ENCODE assay signal across 23 cellular contexts in the genomic region with DNA sequence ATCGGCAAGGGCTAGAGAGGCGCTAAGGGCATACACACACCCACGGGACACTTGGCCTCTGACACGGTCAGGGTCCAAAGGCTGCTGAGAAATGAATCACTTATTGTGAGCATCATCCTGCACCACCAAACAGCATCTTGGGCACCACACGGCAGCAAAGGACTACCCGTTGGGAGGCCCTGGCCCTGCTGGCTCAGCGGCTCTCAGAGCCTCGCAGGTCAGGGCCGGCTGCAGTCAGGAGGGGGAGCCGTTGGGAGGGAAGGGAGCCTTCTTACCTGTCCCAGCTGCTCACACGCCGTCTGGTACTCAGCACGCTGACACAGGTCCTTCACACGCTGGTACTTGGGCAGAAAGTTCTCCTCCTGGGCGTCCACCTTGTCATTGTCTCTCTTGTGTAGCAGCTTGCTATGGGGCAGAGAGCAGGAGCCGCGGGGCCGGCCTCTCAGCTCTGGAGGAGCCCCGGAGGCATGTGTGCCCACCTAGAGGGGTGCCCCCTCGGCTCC.
DNase-seq lines count a peak whose midpoint lies in the region; ATAC-seq, FAIRE-seq and TF ChIP-seq lines count a peak whose summit lies in the region.
"Had no signal": no experiment of that assay in that cellular context is flagged by ENCODE, and none has a peak within 500 bp of the region (broad histone marks: within the 10 kb centered on the region; RNA-seq: fewer than 3 reads in every experiment).

No MANE protein-coding gene starts in this region.

- H3K9me3 ChIP-seq in H1 (ENCODE audit: insufficient read depth in 2 of 2, low read depth in 1 of 2, low read length in 1 of 2) (no peaks in the 10 kb centered on the region), small intestine (ENCODE audit: control insufficient read depth, low read depth) (no peaks in the 10 kb centered on the region), adrenal gland (replicated peaks in 1 of 3) (no peaks in the 10 kb centered on the region)
- H3K9me3 ChIP-seq: transverse colon had no signal

- no peaks in the 10 kb centered on the region for H3K27me3 ChIP-seq in H1 (replicated peaks in 1 of 4; ENCODE audit: control insufficient read depth in 3 of 4, extremely low read depth in 1 of 4, insufficient read depth in 3 of 4, low read length in 3 of 4)
- H3K27me3 ChIP-seq in small intestine (ENCODE audit: control insufficient read depth in 2 of 2, insufficient read depth in 2 of 2, low read length in 2 of 2) = no peaks in the 10 kb centered on the region
- no peaks in the 10 kb centered on the region for H3K27me3 ChIP-seq in adrenal gland
- H3K27me3 ChIP-seq: transverse colon had no signal

- no peak overlapping the region for H4K8ac ChIP-seq in H1 (ENCODE audit: extremely low read depth, insufficient read depth, low read length)

- H3K27ac ChIP-seq in H1 (ENCODE audit: low read depth, low read length) = no peak overlapping the region
- no peak overlapping the region for H3K27ac ChIP-seq in small intestine (ENCODE audit: low read depth in 1 of 2, low read length in 1 of 2)
- no peak overlapping the region for H3K27ac ChIP-seq in adrenal gland
- H3K27ac ChIP-seq: epithelial cell of prostate, transverse colon had no signal

- TF ChIP-seq POLR2A in H1 (IDR thresholded peaks at IDR 0.05; ENCODE audit: control extremely low read depth in 1 of 2, low read depth in 2 of 2, low read length in 2 of 2) (no peak), adrenal gland (IDR thresholded peaks at IDR 0.05) (no peak)

- 0 out of 2 replicates have a peak overlapping the region, but pooled peaks have one; percentile 60 for H2BK12ac ChIP-seq in H1 (ENCODE audit: low read depth, low read length)

- FAIRE-seq in H1 (lab: Jason Lieb, UNC) (no peak), small intestine (lab: Jason Lieb, UNC) (no peak)
- FAIRE-seq: H54 had no signal

- no peaks in the 10 kb centered on the region for H3K79me1 ChIP-seq in H1 (ENCODE audit: low read depth, low read length)

- H3K4me2 ChIP-seq in H1 (ENCODE audit: insufficient read depth in 1 of 2, low read depth in 2 of 2, low read length in 2 of 2) = no peak overlapping the region

- TF ChIP-seq CTCF in H1 (IDR thresholded peaks at IDR 0.05; ENCODE audit: control extremely low read depth in 1 of 3, insufficient read depth in 1 of 3, low read depth in 1 of 3, low read length in 3 of 3) (peak; percentile 51 to 71 (median 65)), adrenal gland (IDR thresholded peaks at IDR 0.05) (no peak)

- CTCF ChIA-PET in H1 (lab: Charles Lee; ENCODE audit: partially characterized antibody) = interaction anchor here (0.6 to 9.7 kb wide), 21 partner anchors 12 to 948 kb away, joined by 3 to 92 read pairs (median 5); no protein-coding TSS in a partner anchor

- H3K14ac ChIP-seq in H1 (ENCODE audit: insufficient read length) = no peak overlapping the region

- no peaks in the 10 kb centered on the region for H3K79me2 ChIP-seq in H1 (ENCODE audit: control insufficient read depth in 1 of 2, insufficient read depth in 2 of 2, low read length in 2 of 2)

- peak; percentile 58 to 61 for TF ChIP-seq RAD21 in H1 (IDR thresholded peaks at IDR 0.05 in 1 of 2, conservative IDR thresholded peaks at IDR 0.05 in 1 of 2; ENCODE audit: low read depth in 2 of 2, low read length in 2 of 2)

- no peak overlapping the region for H3K9ac ChIP-seq in H1 (replicated peaks in 1 of 4; ENCODE audit: extremely low read depth in 1 of 4, low read depth in 3 of 4, low read length in 3 of 4)

- no peak overlapping the region for H4K91ac ChIP-seq in H1 (replicated peaks; ENCODE audit: insufficient read length, low read length)

- H4K5ac ChIP-seq in H1 (ENCODE audit: insufficient read length, low read depth, low read length) = no peak overlapping the region

- H3K23ac ChIP-seq in H1 (ENCODE audit: insufficient read length) = no peak overlapping the region

- DNase-seq in NCI-H510A (lab: John Stamatoyannopoulos, UW) (peak; percentile 12), NCI-H510A treated with DMSO at 0.1 percent for 48 hours (lab: John Stamatoyannopoulos, UW) (no peak), HuH-7.5 (ENCODE audit: low spot score) (peak; percentile 78), H1 (ENCODE audit: low read depth in 1 of 2, low spot score in 2 of 2) (peak in 1 of 2 experiments; percentile 70), small intestine (peak; percentile 47), adrenal gland (no peak)
- DNase-seq in effector CD4-positive, alpha-beta T cell = no peak
- DNase-seq: activated CD4-positive, alpha-beta T cell treated with anti-CD3 and anti-CD28 coated beads, Interleukin-2, amount 50 U/mL, for 1 hour; activated naive CD8-positive, alpha-beta T cell treated with anti-CD3 and anti-CD28 coated beads, Interleukin-2, amount 10 ng/mL, durations not matched to agents 7 days and 5 days; AML-193; CD8-positive, alpha-beta T cell; cerebellar nuclear complex; head of caudate nucleus; KG1; left colon; naive thymus-derived CD4-positive, alpha-beta T cell; NCI-H2227 treated with DMSO at 0.1 percent for 48 hours; NCI-H748 treated with DMSO at 0.1 percent for 48 hours; occipital lobe; transverse colon had no signal

- no peak overlapping the region for H2BK20ac ChIP-seq in H1 (ENCODE audit: low read length)

- H2BK120ac ChIP-seq in H1 (replicated peaks; ENCODE audit: low read depth, low read length) = no peak overlapping the region

- TF ChIP-seq EP300 in H1 (IDR thresholded peaks at IDR 0.05; ENCODE audit: borderline replicate concordance in 1 of 2, low read depth in 2 of 2, low read length in 2 of 2) = no peak

- H3K18ac ChIP-seq in H1 (ENCODE audit: extremely low read depth, low read length) = no peak overlapping the region

- H3K36me3 ChIP-seq in H1 (ENCODE audit: control insufficient read depth in 2 of 4, insufficient read depth in 4 of 4, low read length in 3 of 4) (no peaks in the 10 kb centered on the region), small intestine (ENCODE audit: control insufficient read depth in 2 of 2, insufficient read depth in 2 of 2, low read length in 2 of 2) (no peaks in the 10 kb centered on the region), adrenal gland (replicated peaks in 1 of 2) (no peaks in the 10 kb centered on the region)
- H3K36me3 ChIP-seq: transverse colon had no signal

- 0 out of 2 replicates have a peak overlapping the region, but pooled peaks have one; percentile 88 for H2BK15ac ChIP-seq in H1 (ENCODE audit: low read length)

- no peak overlapping the region for H3K4ac ChIP-seq in H1 (replicated peaks; ENCODE audit: insufficient read length, low read depth, low read length)

- intact Hi-C loops in adrenal gland (cut with DNase I) = loop anchor here (2.0 to 10.0 kb wide), 4 partner anchors 99 to 945 kb away; partner anchors contain the start of gene SULF2 (in 1 of the 2)

- H3K4me3 ChIP-seq in H1 (ENCODE audit: extremely low read depth in 1 of 4, insufficient read depth in 2 of 4, low read depth in 3 of 4, low read length in 4 of 4) (no peak overlapping the region), small intestine (ENCODE audit: low read depth in 1 of 2, low read length in 2 of 2) (no peak overlapping the region), adrenal gland (no peak overlapping the region)
- H3K4me3 ChIP-seq: transverse colon had no signal

- WGBS in H1 (ENCODE audit: extremely low coverage in 1 of 2, insufficient coverage in 1 of 2, insufficient read length in 1 of 2, insufficient replicate concordance in 2 of 2, low coverage in 1 of 2, low lambda C conversion rate in 2 of 2, missing lambda C conversion rate in 1 of 2), 2 experiments = 74% methylated on average over 20 of the region's 20 CpGs; no CpG with 5 or more reads in 1 of the 2 experiments
- whole genome bisulfite sequencing in small intestine, 3 donors = 74 to 83% (median 79%) methylated on average over 20 of the region's 20 CpGs
- WGBS in adrenal gland, 4 donors = 84 to 90% (median 86%) methylated on average over 10 to 20 of the region's 20 CpGs

- H2BK5ac ChIP-seq in H1 (ENCODE audit: low read depth, low read length) = no peak overlapping the region

- H3K4me1 ChIP-seq in H1 (replicated peaks in 1 of 4; ENCODE audit: control insufficient read depth in 3 of 4, insufficient read depth in 4 of 4, low read length in 3 of 4) (peaks cover 0 to 7% (median 2%) of the 10 kb centered on the region in 4 experiments; a peak in 5 of 7 replicates), small intestine (ENCODE audit: control insufficient read depth in 2 of 2, insufficient read depth in 1 of 2, low read depth in 1 of 2, low read length in 1 of 2) (no peaks in the 10 kb centered on the region), adrenal gland (replicated peaks in 1 of 2) (no peaks in the 10 kb centered on the region)
- H3K4me1 ChIP-seq: transverse colon had no signal

- H4K20me1 ChIP-seq in H1 (replicated peaks in 1 of 2; ENCODE audit: control insufficient read depth in 1 of 2, insufficient read depth in 2 of 2, low read length in 2 of 2) = peaks cover 0 to 2% of the 10 kb centered on the region in 2 experiments

- no peak overlapping the region for H2AK5ac ChIP-seq in H1 (ENCODE audit: low read depth, low read length)

- no peaks in the 10 kb centered on the region for H3K23me2 ChIP-seq in H1 (ENCODE audit: low read depth, low read length)

- POLR2A ChIA-PET in H1 (lab: Charles Lee; ENCODE audit: partially characterized antibody) = no interaction called here

- H3K56ac ChIP-seq in H1 (replicated peaks; ENCODE audit: insufficient read length, low read depth, low read length) = no peak overlapping the region

- no peak overlapping the region for H2AFZ ChIP-seq in H1 (ENCODE audit: low read length)

- no peak for ATAC-seq in HG03135 (IDR thresholded peaks at IDR 0.05; ENCODE audit: unreplicated experiment)
- ATAC-seq: CD8-positive, alpha-beta T cell; left colon; naive thymus-derived CD4-positive, alpha-beta T cell had no signal

TF ChIP-seq in H1, 55 proteins besides CTCF, POLR2A, EP300 and RAD21:
- TF ChIP-seq, protein P1, sequence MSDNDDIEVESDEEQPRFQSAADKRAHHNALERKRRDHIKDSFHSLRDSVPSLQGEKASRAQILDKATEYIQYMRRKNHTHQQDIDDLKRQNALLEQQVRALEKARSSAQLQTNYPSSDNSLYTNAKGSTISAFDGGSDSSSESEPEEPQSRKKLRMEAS (IDR thresholded peaks at IDR 0.05) = peak; percentile 12; the same call in 1 of the 2 replicates
- peak; percentile 16; the same call in 1 of the 2 replicates for TF ChIP-seq E2F6 (IDR thresholded peaks at IDR 0.05)
- TF ChIP-seq TAF7 (optimal IDR thresholded peaks at IDR 0.05; ENCODE audit: borderline replicate concordance, low read depth, low read length) = no peak

Comparison
In these comparisons a context has a peak if more than half of its experiments do, and no peak if none do; other contexts are left out.
1. DNase-seq: peak in NCI-H510A (single experiment), HuH-7.5 (single experiment) and small intestine (single experiment); none in NCI-H510A treated with DMSO at 0.1 percent for 48 hours (single experiment), adrenal gland (0 of 7) and effector CD4-positive, alpha-beta T cell (single experiment).
2. CTCF ChIP-seq: peak in H1 (3 of 3); none in adrenal gland (0 of 6).